Comparison of ENCODE assay signal across 8 cellular contexts in the genomic region with DNA sequence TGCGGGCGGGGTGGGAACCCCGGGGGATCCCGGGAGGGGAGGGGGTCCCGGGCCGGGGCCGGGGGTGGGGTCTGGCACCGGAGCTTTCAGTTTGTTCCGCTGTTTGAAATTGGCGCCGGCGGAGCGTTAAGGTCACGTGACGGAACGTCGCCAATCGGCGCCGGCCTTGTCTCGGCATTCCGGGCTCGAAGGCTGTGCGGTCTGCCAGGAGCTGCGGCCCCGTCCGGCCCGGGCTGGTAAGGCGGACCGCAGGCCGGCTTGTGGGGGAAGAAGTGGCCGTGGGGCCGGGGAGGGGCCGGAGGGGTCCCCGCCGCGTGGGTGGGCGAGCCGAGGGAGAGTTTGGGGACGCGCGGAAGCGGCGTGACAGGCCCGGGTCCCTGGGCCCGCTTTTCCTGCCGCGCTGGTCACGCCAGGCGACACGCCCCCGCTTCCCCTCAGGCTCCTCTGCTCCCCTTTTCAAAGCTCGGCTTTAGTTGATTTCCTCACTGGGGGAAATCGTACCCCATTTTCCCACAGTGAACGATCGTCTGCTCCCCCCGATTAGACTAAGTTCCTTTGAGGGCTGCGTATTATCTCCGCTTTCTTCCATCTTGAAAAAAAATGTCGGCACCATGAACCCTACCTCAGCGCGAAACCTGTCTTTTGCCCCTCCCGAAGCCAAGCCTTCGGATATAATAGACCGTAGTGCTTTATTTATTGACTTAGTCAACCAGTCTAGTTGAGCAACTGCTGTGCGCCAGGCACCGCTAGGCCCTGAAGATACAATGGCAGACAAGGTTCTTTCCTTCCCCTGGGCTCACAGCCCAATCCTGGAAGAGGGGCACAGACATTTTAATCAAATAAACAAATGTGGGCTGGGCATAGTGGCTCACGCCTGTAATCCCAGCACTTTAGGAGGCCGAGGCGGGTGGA. TPM values are rescaled to one million over a fixed set of nuclear protein-coding genes. Genes with fewer than 3 reads are reported as not detected.
DNase-seq lines count a peak whose midpoint lies in the region; ATAC-seq and TF ChIP-seq lines count a peak whose summit lies in the region.

A gene with protein sequence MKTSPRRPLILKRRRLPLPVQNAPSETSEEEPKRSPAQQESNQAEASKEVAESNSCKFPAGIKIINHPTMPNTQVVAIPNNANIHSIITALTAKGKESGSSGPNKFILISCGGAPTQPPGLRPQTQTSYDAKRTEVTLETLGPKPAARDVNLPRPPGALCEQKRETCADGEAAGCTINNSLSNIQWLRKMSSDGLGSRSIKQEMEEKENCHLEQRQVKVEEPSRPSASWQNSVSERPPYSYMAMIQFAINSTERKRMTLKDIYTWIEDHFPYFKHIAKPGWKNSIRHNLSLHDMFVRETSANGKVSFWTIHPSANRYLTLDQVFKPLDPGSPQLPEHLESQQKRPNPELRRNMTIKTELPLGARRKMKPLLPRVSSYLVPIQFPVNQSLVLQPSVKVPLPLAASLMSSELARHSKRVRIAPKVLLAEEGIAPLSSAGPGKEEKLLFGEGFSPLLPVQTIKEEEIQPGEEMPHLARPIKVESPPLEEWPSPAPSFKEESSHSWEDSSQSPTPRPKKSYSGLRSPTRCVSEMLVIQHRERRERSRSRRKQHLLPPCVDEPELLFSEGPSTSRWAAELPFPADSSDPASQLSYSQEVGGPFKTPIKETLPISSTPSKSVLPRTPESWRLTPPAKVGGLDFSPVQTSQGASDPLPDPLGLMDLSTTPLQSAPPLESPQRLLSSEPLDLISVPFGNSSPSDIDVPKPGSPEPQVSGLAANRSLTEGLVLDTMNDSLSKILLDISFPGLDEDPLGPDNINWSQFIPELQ (minus strand): TSS at position 128 of the 912 bp plus-strand sequence. CDS start 2,696 bp downstream, outside the sequence.
A gene with protein sequence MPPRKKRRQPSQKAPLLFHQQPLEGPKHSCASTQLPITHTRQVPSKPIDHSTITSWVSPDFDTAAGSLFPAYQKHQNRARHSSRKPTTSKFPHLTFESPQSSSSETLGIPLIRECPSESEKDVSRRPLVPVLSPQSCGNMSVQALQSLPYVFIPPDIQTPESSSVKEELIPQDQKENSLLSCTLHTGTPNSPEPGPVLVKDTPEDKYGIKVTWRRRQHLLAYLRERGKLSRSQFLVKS (plus strand): TSS at position 177 of the 912 bp plus-strand sequence. CDS start 8,144 bp downstream, outside the sequence.

- CTCF ChIA-PET in PC-9 (lab: Charles Lee), result interaction anchor here (0.7 kb wide), 1 partner anchor 12 kb away, joined by 3 read pairs; no protein-coding TSS in a partner anchor

- H3K27me3 ChIP-seq in PC-9 (ENCODE audit: insufficient read depth, low read depth), result no peaks in the 10 kb centered on the region
- no peaks in the 10 kb centered on the region for H3K27me3 ChIP-seq in esophagus (ENCODE audit: control insufficient read depth in 1 of 2, insufficient read depth in 2 of 2, low read length in 2 of 2)
- no peaks in the 10 kb centered on the region for H3K27me3 ChIP-seq in muscle layer of colon (ENCODE audit: control insufficient read depth in 1 of 2, insufficient read depth in 2 of 2, low read length in 2 of 2)

- no peaks in the 10 kb centered on the region for H3K27me3 Mint-ChIP-seq in activated T-cell treated with anti-CD3 and anti-CD28 coated beads, Interleukin-2, amount 50 U/mL, for 24 hours

- H3K9ac ChIP-seq in muscle layer of colon (ENCODE audit: low read length), result peak within 1 kb of the TSS; percentile 52

- no peak for TF ChIP-seq EP300 in Ishikawa (IDR thresholded peaks at IDR 0.05; ENCODE audit: borderline replicate concordance)

- BruUV-seq in PC-9 (replicated peaks; lab: Mats Ljungman, UMichigan), result TSS peak; percentile 73

- peaks cover 70% of the 10 kb centered on the region for H3K36me3 Mint-ChIP-seq in activated T-cell treated with anti-CD3 and anti-CD28 coated beads, Interleukin-2, amount 50 U/mL, for 24 hours (ENCODE audit: low read depth)

- peaks cover 22% of the 10 kb centered on the region; the same call in 1 of the 2 replicates for H3K36me3 ChIP-seq in PC-9 (ENCODE audit: low read depth)
- no peaks in the 10 kb centered on the region for H3K36me3 ChIP-seq in esophagus (ENCODE audit: control insufficient read depth in 2 of 2, insufficient read depth in 2 of 2, low read length in 1 of 2)
- no peaks in the 10 kb centered on the region for H3K36me3 ChIP-seq in muscle layer of colon (ENCODE audit: insufficient read depth, low read length)

- TF ChIP-seq RAD21 in Ishikawa (IDR thresholded peaks at IDR 0.05; ENCODE audit: low read depth), result no peak

- 0% methylated on average over 59 to 70 of the region's 70 CpGs for WGBS in esophagus, 2 donors

- peak within 1 kb of the TSS; percentile 86 for H2AFZ ChIP-seq in PC-9

- peak; percentile 74 for ATAC-seq in GM21529 (IDR thresholded peaks at IDR 0.05; ENCODE audit: unreplicated experiment)

- H4K20me1 ChIP-seq in PC-9 (ENCODE audit: insufficient read depth), result peaks cover 15% of the 10 kb centered on the region

- TF ChIP-seq CTCF in PC-9 (conservative IDR thresholded peaks at IDR 0.05), result no peak

- peak; percentile 13 for DNase-seq in DMS 273 treated with DMSO at 0.1 percent for 48 hours (lab: John Stamatoyannopoulos, UW)
- DNase-seq in PC-9, result peak; percentile 90 to 94
- DNase-seq in activated T-cell treated with anti-CD3 and anti-CD28 coated beads, Interleukin-2, amount 50 U/mL, for 24 hours, result peak; percentile 93
- peak; percentile 75 to 82 for DNase-seq in stimulated activated CD8-positive, alpha-beta memory T cell treated with anti-CD3 and anti-CD28 coated beads, Interleukin-7, amount 100 ng/mL, for 1 hour (ENCODE audit: low read depth in 2 of 2)

- POLR2A ChIA-PET in PC-9 (lab: Charles Lee; ENCODE audit: unreplicated experiment), result interaction anchor here (0.6 to 0.7 kb wide), 2 partner anchors 72 to 1772 kb away, joined by 3 read pairs; a partner anchor contains a TSS

- H3K4me3 ChIP-seq in PC-9 (peak within 1 kb of the TSS; percentile 71), esophagus (ENCODE audit: low read depth in 1 of 2, low read length in 2 of 2) (peak within 1 kb of the TSS; percentile 64 to 86), muscle layer of colon (ENCODE audit: low read depth in 1 of 2, low read length in 2 of 2) (peak within 1 kb of the TSS; percentile 74 to 83)

- peaks cover 37% of the 10 kb centered on the region for H3K4me1 Mint-ChIP-seq in activated T-cell treated with anti-CD3 and anti-CD28 coated beads, Interleukin-2, amount 50 U/mL, for 24 hours (ENCODE audit: low read depth)

- H3K9me3 Mint-ChIP-seq in activated T-cell treated with anti-CD3 and anti-CD28 coated beads, Interleukin-2, amount 50 U/mL, for 24 hours, result no peaks in the 10 kb centered on the region

- H3K4me1 ChIP-seq in PC-9 (replicated peaks; ENCODE audit: insufficient read depth), result peaks cover 15% of the 10 kb centered on the region; the same call in 1 of the 2 replicates
- peaks cover 0 to 6% of the 10 kb centered on the region in 2 donors for H3K4me1 ChIP-seq in esophagus (ENCODE audit: control insufficient read depth in 2 of 2, insufficient read depth in 2 of 2, low read length in 1 of 2)
- peaks cover 15% of the 10 kb centered on the region for H3K4me1 ChIP-seq in muscle layer of colon (ENCODE audit: insufficient read depth, low read length)

- intact Hi-C loops in PC-9 (cut with micrococcal nuclease; ENCODE audit: unreplicated experiment), result loop anchor here (1.0 to 5.0 kb wide), 5 partner anchors 14 to 165 kb away; a partner anchor contains a TSS

- H3K4me2 ChIP-seq in PC-9, result peak within 1 kb of the TSS; percentile 98

- peaks cover 69% of the 10 kb centered on the region for H3K79me2 ChIP-seq in PC-9 (ENCODE audit: low read depth)

- H3K9me2 ChIP-seq in PC-9 (ENCODE audit: insufficient read depth), result no peaks in the 10 kb centered on the region

- peaks cover 13% of the 10 kb centered on the region; the same call in 1 of the 2 replicates for H3F3A ChIP-seq in PC-9 (ENCODE audit: insufficient read depth, low read depth)

- no peaks in the 10 kb centered on the region for H3K9me3 ChIP-seq in PC-9 (ENCODE audit: insufficient read depth, low read depth)
- no peaks in the 10 kb centered on the region for H3K9me3 ChIP-seq in esophagus (ENCODE audit: control insufficient read depth in 2 of 2, insufficient read depth in 1 of 2, low read depth in 1 of 2, low read length in 1 of 2)
- H3K9me3 ChIP-seq in muscle layer of colon (ENCODE audit: low read length), result no peaks in the 10 kb centered on the region

- peak within 1 kb of the TSS; percentile 95 for H3K27ac Mint-ChIP-seq in activated T-cell treated with anti-CD3 and anti-CD28 coated beads, Interleukin-2, amount 50 U/mL, for 24 hours

- H3K27ac ChIP-seq in PC-9, result peak within 1 kb of the TSS; percentile 78
- H3K27ac ChIP-seq in esophagus (ENCODE audit: low read depth in 2 of 2, low read length in 1 of 2), result peak within 1 kb of the TSS; percentile 90 to 97
- H3K27ac ChIP-seq in muscle layer of colon (ENCODE audit: low read depth, low read length), result peak within 1 kb of the TSS; percentile 90

- H3K4me3 Mint-ChIP-seq in activated T-cell treated with anti-CD3 and anti-CD28 coated beads, Interleukin-2, amount 50 U/mL, for 24 hours, result peak within 1 kb of the TSS; percentile 97

TF ChIP-seq in Ishikawa, 13 proteins besides CTCF, POLR2A, EP300 and RAD21 (continues in another document):
- TF ChIP-seq, protein P1, sequence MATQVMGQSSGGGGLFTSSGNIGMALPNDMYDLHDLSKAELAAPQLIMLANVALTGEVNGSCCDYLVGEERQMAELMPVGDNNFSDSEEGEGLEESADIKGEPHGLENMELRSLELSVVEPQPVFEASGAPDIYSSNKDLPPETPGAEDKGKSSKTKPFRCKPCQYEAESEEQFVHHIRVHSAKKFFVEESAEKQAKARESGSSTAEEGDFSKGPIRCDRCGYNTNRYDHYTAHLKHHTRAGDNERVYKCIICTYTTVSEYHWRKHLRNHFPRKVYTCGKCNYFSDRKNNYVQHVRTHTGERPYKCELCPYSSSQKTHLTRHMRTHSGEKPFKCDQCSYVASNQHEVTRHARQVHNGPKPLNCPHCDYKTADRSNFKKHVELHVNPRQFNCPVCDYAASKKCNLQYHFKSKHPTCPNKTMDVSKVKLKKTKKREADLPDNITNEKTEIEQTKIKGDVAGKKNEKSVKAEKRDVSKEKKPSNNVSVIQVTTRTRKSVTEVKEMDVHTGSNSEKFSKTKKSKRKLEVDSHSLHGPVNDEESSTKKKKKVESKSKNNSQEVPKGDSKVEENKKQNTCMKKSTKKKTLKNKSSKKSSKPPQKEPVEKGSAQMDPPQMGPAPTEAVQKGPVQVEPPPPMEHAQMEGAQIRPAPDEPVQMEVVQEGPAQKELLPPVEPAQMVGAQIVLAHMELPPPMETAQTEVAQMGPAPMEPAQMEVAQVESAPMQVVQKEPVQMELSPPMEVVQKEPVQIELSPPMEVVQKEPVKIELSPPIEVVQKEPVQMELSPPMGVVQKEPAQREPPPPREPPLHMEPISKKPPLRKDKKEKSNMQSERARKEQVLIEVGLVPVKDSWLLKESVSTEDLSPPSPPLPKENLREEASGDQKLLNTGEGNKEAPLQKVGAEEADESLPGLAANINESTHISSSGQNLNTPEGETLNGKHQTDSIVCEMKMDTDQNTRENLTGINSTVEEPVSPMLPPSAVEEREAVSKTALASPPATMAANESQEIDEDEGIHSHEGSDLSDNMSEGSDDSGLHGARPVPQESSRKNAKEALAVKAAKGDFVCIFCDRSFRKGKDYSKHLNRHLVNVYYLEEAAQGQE (IDR thresholded peaks at IDR 0.05; ENCODE audit: low read depth), result no peak
- TF ChIP-seq TEAD4 (IDR thresholded peaks at IDR 0.05), result peak; percentile 86

RNA-seq across cellular contexts. Expression of the first gene that starts in this region (rescaled TPM):
- total RNA-seq in PC-9 (2021), result 161 and 225 TPM in 2 replicates
- polyA plus RNA-seq in esophagus, result 10 to 100 TPM; 11.6 to 13.8 TPM

RNA-seq across cellular contexts. Expression of the second gene that starts in this region (rescaled TPM):
- total RNA-seq in PC-9 (2021), result 60.1 and 77.9 TPM in 2 replicates
- 10 to 100 TPM; 20.3 to 29.9 TPM for polyA plus RNA-seq in esophagus

Comparison
In these comparisons a context has a peak if more than half of its experiments do, and no peak if none do; other contexts are left out.
1. Peak in every context shown above with its lines: DNase-seq, ATAC-seq, H3K4me3 ChIP-seq and H3K27ac ChIP-seq.
2. DNase-seq: peak in every context shown above with its lines; median percentile 93 in activated T-cell treated with anti-CD3 and anti-CD28 coated beads, Interleukin-2, amount 50 U/mL, for 24 hours; 92 in PC-9; 78 in stimulated activated CD8-positive, alpha-beta memory T cell treated with anti-CD3 and anti-CD28 coated beads, Interleukin-7, amount 100 ng/mL, for 1 hour; 13 in DMS 273 treated with DMSO at 0.1 percent for 48 hours.